ENCODE assay signal across 23 cellular contexts in the genomic region with DNA sequence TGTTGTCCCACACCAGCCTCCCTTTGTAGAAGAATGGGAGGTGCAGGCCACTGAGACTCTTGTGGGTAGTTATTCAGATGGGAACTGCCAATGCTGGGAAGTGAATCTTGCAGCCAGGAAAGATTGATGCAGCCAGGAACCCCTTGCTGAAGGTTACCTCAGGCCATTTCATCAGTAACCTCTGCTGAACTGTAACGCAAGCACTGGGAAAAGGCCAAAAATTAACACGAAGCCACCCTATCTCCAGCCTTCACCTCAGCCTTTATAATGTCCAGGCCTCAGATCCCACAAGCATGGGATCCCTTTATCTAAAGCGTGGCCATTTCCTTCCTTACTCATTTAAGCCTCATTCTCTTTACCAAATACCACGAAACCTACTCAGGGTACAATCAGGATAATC.
"Had no signal": no experiment of that assay in that cellular context is flagged by ENCODE, and none has a peak within 500 bp of the region (broad histone marks: within the 10 kb centered on the region; RNA-seq: fewer than 3 reads in every experiment).

No MANE protein-coding gene starts in this region.

- H3K4me3 ChIP-seq: suprapubic skin, tibial nerve had no signal

- H3K27me3 Mint-ChIP-seq: dendritic cell treated with granulocyte-macrophage colony-stimulating factor and Interleukin-4, amounts not matched to agents 40 ng/mL and 50 ng/mL, for 4 days had no signal

- H3K4me1 Mint-ChIP-seq: activated CD4-positive, alpha-beta T cell treated with anti-CD3 and anti-CD28 coated beads, Interleukin-2, amount 10 ng/mL, durations not matched to agents 7 days and 5 days; activated CD8-positive, alpha-beta memory T cell treated with anti-CD3 and anti-CD28 coated beads, Interleukin-2, amount 10 ng/mL, durations not matched to agents 7 days and 5 days; activated naive CD4-positive, alpha-beta T cell treated with anti-CD3 and anti-CD28 coated beads, Interleukin-2, amount 10 ng/mL, durations not matched to agents 7 days and 5 days had no signal

- H3K4me1 ChIP-seq: tibial nerve had no signal

- H3K27ac Mint-ChIP-seq: activated CD4-positive, alpha-beta T cell treated with anti-CD3 and anti-CD28 coated beads, Interleukin-2, amount 10 ng/mL, durations not matched to agents 7 days and 5 days; activated CD8-positive, alpha-beta memory T cell treated with anti-CD3 and anti-CD28 coated beads, Interleukin-2, amount 10 ng/mL, durations not matched to agents 7 days and 5 days; activated CD8-positive, alpha-beta T cell treated with anti-CD3 and anti-CD28 coated beads for 36 hours; activated naive CD4-positive, alpha-beta T cell treated with anti-CD3 and anti-CD28 coated beads, Interleukin-2, amount 10 ng/mL, durations not matched to agents 7 days and 5 days; brain; dendritic cell treated with granulocyte-macrophage colony-stimulating factor and Interleukin-4, amounts not matched to agents 40 ng/mL and 50 ng/mL, for 4 days; stimulated activated naive CD8-positive, alpha-beta T cell treated with anti-CD3 and anti-CD28 coated beads, Interleukin-15, amount 100 ng/mL, for 72 hours; T-helper 1 cell treated with Interleukin-12 subunit alpha and Interleukin-12 subunit beta and Interleukin-4 antibody, amounts not matched to agents 30 μg/mL and 1 μg/mL, for 36 hours had no signal

- DNase-seq: activated CD4-positive, alpha-beta T cell treated with anti-CD3 and anti-CD28 coated beads, Interleukin-2, amount 10 ng/mL, durations not matched to agents 7 days and 5 days; activated CD4-positive, CD25-positive, alpha-beta regulatory T cell treated with anti-CD3 and anti-CD28 coated beads, Interleukin-2, amount 50 U/mL, for 72 hours; activated CD8-positive, alpha-beta memory T cell treated with anti-CD3 and anti-CD28 coated beads, Interleukin-2, amount 10 ng/mL, durations not matched to agents 7 days and 5 days; activated CD8-positive, alpha-beta T cell treated with anti-CD3 and anti-CD28 coated beads for 36 hours; activated effector memory CD4-positive, alpha-beta T cell treated with anti-CD3 and anti-CD28 coated beads, Interleukin-2, amount 50 U/mL, for 16 hours; activated naive CD4-positive, alpha-beta T cell treated with anti-CD3 and anti-CD28 coated beads, Interleukin-2, amount 10 ng/mL, durations not matched to agents 7 days and 5 days; activated T-cell treated with anti-CD3 and anti-CD28 coated beads for 4 hours; anterior cingulate cortex; caudate nucleus; effector CD8-positive, alpha-beta T cell; foreskin melanocyte; hippocampal formation; kidney glomerular epithelial cell; mesenchymal stem cell; nucleus accumbens; stimulated activated CD4-positive, alpha-beta T cell treated with anti-CD3 and anti-CD28 coated beads, Interleukin-1b, Interleukin-23, amount 100 ng/mL, for 48 hours; stimulated activated naive CD8-positive, alpha-beta T cell treated with anti-CD3 and anti-CD28 coated beads, Interleukin-15, amount 100 ng/mL, for 72 hours; WERI-Rb-1 had no signal

- H3K36me3 ChIP-seq: suprapubic skin, tibial nerve, WERI-Rb-1 had no signal

- H3K9me3 ChIP-seq: suprapubic skin, tibial nerve had no signal

- ATAC-seq: activated CD8-positive, alpha-beta memory T cell treated with anti-CD3 and anti-CD28 coated beads, Interleukin-2, amount 10 ng/mL, durations not matched to agents 7 days and 5 days; activated CD8-positive, alpha-beta T cell treated with anti-CD3 and anti-CD28 coated beads for 36 hours; stimulated activated naive CD8-positive, alpha-beta T cell treated with anti-CD3 and anti-CD28 coated beads, Interleukin-15, amount 100 ng/mL, for 72 hours had no signal

- H3K27me3 ChIP-seq: suprapubic skin, tibial nerve had no signal

- H3K27ac ChIP-seq: suprapubic skin, tibial nerve, WERI-Rb-1 had no signal

- H3K9me3 Mint-ChIP-seq: activated CD4-positive, alpha-beta T cell treated with anti-CD3 and anti-CD28 coated beads, Interleukin-2, amount 10 ng/mL, durations not matched to agents 7 days and 5 days; activated CD8-positive, alpha-beta T cell treated with anti-CD3 and anti-CD28 coated beads for 36 hours; activated naive CD4-positive, alpha-beta T cell treated with anti-CD3 and anti-CD28 coated beads, Interleukin-2, amount 10 ng/mL, durations not matched to agents 7 days and 5 days; brain; dendritic cell treated with granulocyte-macrophage colony-stimulating factor and Interleukin-4, amounts not matched to agents 40 ng/mL and 50 ng/mL, for 4 days; stimulated activated naive CD8-positive, alpha-beta T cell treated with anti-CD3 and anti-CD28 coated beads, Interleukin-15, amount 100 ng/mL, for 72 hours; T-helper 1 cell treated with Interleukin-12 subunit alpha and Interleukin-12 subunit beta and Interleukin-4 antibody, amounts not matched to agents 30 μg/mL and 1 μg/mL, for 36 hours had no signal

- H3K4me3 Mint-ChIP-seq: activated CD4-positive, alpha-beta T cell treated with anti-CD3 and anti-CD28 coated beads, Interleukin-2, amount 10 ng/mL, durations not matched to agents 7 days and 5 days; activated CD8-positive, alpha-beta memory T cell treated with anti-CD3 and anti-CD28 coated beads, Interleukin-2, amount 10 ng/mL, durations not matched to agents 7 days and 5 days; activated CD8-positive, alpha-beta T cell treated with anti-CD3 and anti-CD28 coated beads for 36 hours; activated naive CD4-positive, alpha-beta T cell treated with anti-CD3 and anti-CD28 coated beads, Interleukin-2, amount 10 ng/mL, durations not matched to agents 7 days and 5 days; brain; dendritic cell treated with granulocyte-macrophage colony-stimulating factor and Interleukin-4, amounts not matched to agents 40 ng/mL and 50 ng/mL, for 4 days; stimulated activated naive CD8-positive, alpha-beta T cell treated with anti-CD3 and anti-CD28 coated beads, Interleukin-15, amount 100 ng/mL, for 72 hours; T-helper 1 cell treated with Interleukin-12 subunit alpha and Interleukin-12 subunit beta and Interleukin-4 antibody, amounts not matched to agents 30 μg/mL and 1 μg/mL, for 36 hours had no signal

- H3K36me3 Mint-ChIP-seq: activated CD8-positive, alpha-beta memory T cell treated with anti-CD3 and anti-CD28 coated beads, Interleukin-2, amount 10 ng/mL, durations not matched to agents 7 days and 5 days; activated naive CD4-positive, alpha-beta T cell treated with anti-CD3 and anti-CD28 coated beads, Interleukin-2, amount 10 ng/mL, durations not matched to agents 7 days and 5 days; brain had no signal
